In the genomic region with DNA sequence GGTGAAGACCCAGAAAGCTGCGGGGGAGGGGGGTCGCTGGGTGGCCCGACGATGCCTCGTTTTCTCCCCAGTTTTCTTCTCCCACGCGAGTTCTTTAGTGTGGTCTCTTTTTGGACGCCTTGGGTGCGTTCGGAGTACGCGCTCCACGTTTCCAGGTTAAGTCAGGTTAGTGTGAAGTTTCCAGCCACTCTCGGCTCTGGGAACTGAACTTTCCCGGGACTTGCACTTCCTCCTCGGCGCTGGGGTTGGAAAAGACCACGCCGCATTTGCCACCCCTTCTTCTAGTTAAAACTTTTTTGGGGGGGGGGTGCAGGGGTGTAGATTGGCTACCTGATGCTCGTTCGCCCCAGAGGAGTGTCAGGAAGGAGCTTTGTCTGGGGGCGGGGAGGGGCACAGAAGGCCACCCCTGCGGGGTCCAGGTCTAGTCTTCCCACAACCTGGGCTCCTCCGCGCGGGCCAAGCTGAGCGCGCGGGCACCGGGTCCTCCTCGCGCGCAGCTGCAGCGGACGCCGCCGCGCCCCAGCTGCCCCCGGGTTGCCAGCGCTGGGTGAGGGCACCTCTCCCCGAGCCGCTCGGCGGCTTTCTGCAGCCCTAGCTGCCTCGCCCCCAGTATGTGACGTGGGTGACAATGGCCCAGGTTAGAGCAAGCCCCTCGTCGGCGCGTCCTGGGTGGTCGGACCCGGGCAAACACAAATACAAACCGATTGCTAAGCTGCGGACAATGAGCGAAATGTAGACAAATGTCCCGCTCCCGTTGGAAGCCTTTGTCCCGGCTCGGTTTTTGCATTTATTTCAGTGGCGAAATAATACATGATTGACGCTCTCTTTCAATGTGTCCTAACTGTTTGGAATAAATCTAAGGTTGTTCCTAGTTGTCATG, we compare ENCODE assay signal across 14 cellular contexts. TPM values are rescaled to one million over a fixed set of nuclear protein-coding genes. Genes with fewer than 3 reads are reported as not detected.
DNase-seq lines count a peak whose midpoint lies in the region; ATAC-seq and TF ChIP-seq lines count a peak whose summit lies in the region.
"Had no signal": no experiment of that assay in that cellular context is flagged by ENCODE, and none has a peak within 500 bp of the region (broad histone marks: within the 10 kb centered on the region; RNA-seq: fewer than 3 reads in every experiment).

No MANE protein-coding gene starts in this region.

- H3K27me3 Mint-ChIP-seq in activated naive CD8-positive, alpha-beta T cell, result peaks cover 50% of the 10 kb centered on the region
- peaks cover 96% of the 10 kb centered on the region for H3K27me3 Mint-ChIP-seq in activated naive CD8-positive, alpha-beta T cell treated with anti-CD3 and anti-CD28 coated beads for 36 hours
- peaks cover 99% of the 10 kb centered on the region for H3K27me3 Mint-ChIP-seq in brain

- no peak overlapping the region for H3K4me3 Mint-ChIP-seq in activated naive CD8-positive, alpha-beta T cell
- H3K4me3 Mint-ChIP-seq in activated naive CD8-positive, alpha-beta T cell treated with anti-CD3 and anti-CD28 coated beads for 36 hours, result no peak overlapping the region
- peak overlapping the region in 3 of 5 experiments; percentile 15 to 56 (median 54) for H3K4me3 Mint-ChIP-seq in brain

- no peak overlapping the region for H4K5ac ChIP-seq in mesendoderm (ENCODE audit: low read length)

- no peak overlapping the region for H2BK5ac ChIP-seq in mesendoderm (ENCODE audit: low read length)

- H3K27ac Mint-ChIP-seq in activated naive CD8-positive, alpha-beta T cell, result peak overlapping the region; percentile 38
- no peak overlapping the region for H3K27ac Mint-ChIP-seq in activated naive CD8-positive, alpha-beta T cell treated with anti-CD3 and anti-CD28 coated beads for 36 hours
- no peak overlapping the region for H3K27ac Mint-ChIP-seq in brain
- H3K27ac Mint-ChIP-seq: immature natural killer cell had no signal

- no peak overlapping the region for H4K8ac ChIP-seq in mesendoderm (ENCODE audit: low read depth, low read length)

- no peak overlapping the region for H3K4ac ChIP-seq in mesendoderm (ENCODE audit: low read depth, low read length)

- no peak for TF ChIP-seq POLR2A in suprapubic skin (IDR thresholded peaks at IDR 0.05)

- H3K56ac ChIP-seq in mesendoderm (ENCODE audit: low read length), result no peak overlapping the region

- H2BK120ac ChIP-seq in mesendoderm (ENCODE audit: low read depth, low read length), result no peak overlapping the region

- no peak for TF ChIP-seq CTCF in brain (conservative IDR thresholded peaks at IDR 0.05)
- TF ChIP-seq CTCF in suprapubic skin (IDR thresholded peaks at IDR 0.05), result no peak

- peak overlapping the region; percentile 34 for H3K4me3 ChIP-seq in mesendoderm (ENCODE audit: low read length)
- H3K4me3 ChIP-seq in suprapubic skin, result peak overlapping the region; percentile 41
- H3K4me3 ChIP-seq: BLaER1 had no signal

- no peak overlapping the region for H3K23ac ChIP-seq in mesendoderm (ENCODE audit: low read length)

- TF ChIP-seq EP300 in suprapubic skin (IDR thresholded peaks at IDR 0.05), result no peak

- no CpG with 5 or more reads among the region's 61 CpGs for WGBS in mesendoderm (ENCODE audit: extremely low coverage, insufficient coverage, low lambda C conversion rate)
- 2% methylated on average over 34 of the region's 61 CpGs for WGBS in suprapubic skin

- H3K4me2 ChIP-seq in mesendoderm (ENCODE audit: low read length), result peak overlapping the region; percentile 71
- H3K4me2 ChIP-seq: BLaER1 had no signal

- no peaks in the 10 kb centered on the region for H3K79me1 ChIP-seq in mesendoderm (ENCODE audit: low read length)

- H3K27me3 ChIP-seq in mesendoderm (ENCODE audit: insufficient read depth, low read length, poor library complexity), result peaks cover 71% of the 10 kb centered on the region
- peaks cover 100% of the 10 kb centered on the region for H3K27me3 ChIP-seq in suprapubic skin

- H3K79me2 ChIP-seq in mesendoderm (ENCODE audit: control insufficient read depth, insufficient read depth, low read length), result no peaks in the 10 kb centered on the region
- H3K79me2 ChIP-seq: parathyroid adenoma had no signal

- H3K9me3 Mint-ChIP-seq in activated naive CD8-positive, alpha-beta T cell (ENCODE audit: low read depth), result no peaks in the 10 kb centered on the region
- no peaks in the 10 kb centered on the region for H3K9me3 Mint-ChIP-seq in activated naive CD8-positive, alpha-beta T cell treated with anti-CD3 and anti-CD28 coated beads for 36 hours
- H3K9me3 Mint-ChIP-seq in brain, result peaks cover 0 to 1% (median 0%) of the 10 kb centered on the region in 5 experiments

- no peaks in the 10 kb centered on the region for H3K36me3 ChIP-seq in mesendoderm (ENCODE audit: control insufficient read depth, insufficient read depth, low read length)
- H3K36me3 ChIP-seq in suprapubic skin, result no peaks in the 10 kb centered on the region
- H3K36me3 ChIP-seq: BLaER1 had no signal

- no peak overlapping the region for H3K27ac ChIP-seq in mesendoderm (ENCODE audit: low read depth, low read length)
- no peak overlapping the region for H3K27ac ChIP-seq in suprapubic skin
- H3K27ac ChIP-seq: BLaER1, parathyroid adenoma had no signal

- H2BK15ac ChIP-seq in mesendoderm (replicated peaks; ENCODE audit: low read depth), result no peak overlapping the region

- ATAC-seq in GM18868 (IDR thresholded peaks at IDR 0.05; ENCODE audit: unreplicated experiment), result no peak

- H3K18ac ChIP-seq in mesendoderm (ENCODE audit: low read length), result no peak overlapping the region

- H3K9ac ChIP-seq in mesendoderm (ENCODE audit: low read length), result no peak overlapping the region
- H3K9ac ChIP-seq: BLaER1, parathyroid adenoma had no signal

- H2AK5ac ChIP-seq in mesendoderm (ENCODE audit: low read length), result no peak overlapping the region

- H3K36me3 Mint-ChIP-seq in activated naive CD8-positive, alpha-beta T cell, result no peaks in the 10 kb centered on the region
- H3K36me3 Mint-ChIP-seq in activated naive CD8-positive, alpha-beta T cell treated with anti-CD3 and anti-CD28 coated beads for 36 hours, result no peaks in the 10 kb centered on the region
- H3K36me3 Mint-ChIP-seq in brain, result no peaks in the 10 kb centered on the region
- H3K36me3 Mint-ChIP-seq: immature natural killer cell had no signal

- no peak for DNase-seq in activated naive CD8-positive, alpha-beta T cell treated with anti-CD3 and anti-CD28 coated beads for 36 hours
- DNase-seq in mesendoderm (peak; percentile 72), suprapubic skin (ENCODE audit: low spot score in 2 of 2) (no peak), glomerular visceral epithelial cell (ENCODE audit: extremely low spot score) (no peak), dedifferentiated amniotic fluid mesenchymal stem cell (ENCODE audit: extremely low spot score) (no peak)
- DNase-seq: immature natural killer cell, NCI-H524 treated with DMSO at 0.1 percent for 48 hours, Right ventricle myocardium superior had no signal

- no peaks in the 10 kb centered on the region for H3K4me1 ChIP-seq in mesendoderm (ENCODE audit: control insufficient read depth, low read depth, low read length)
- peaks cover 57% of the 10 kb centered on the region for H3K4me1 ChIP-seq in suprapubic skin
- H3K4me1 ChIP-seq: BLaER1, parathyroid adenoma had no signal

- no peaks in the 10 kb centered on the region for H3K9me3 ChIP-seq in suprapubic skin

- H3K4me1 Mint-ChIP-seq in activated naive CD8-positive, alpha-beta T cell (ENCODE audit: low read depth), result peaks cover 43% of the 10 kb centered on the region
- peaks cover 26% of the 10 kb centered on the region for H3K4me1 Mint-ChIP-seq in activated naive CD8-positive, alpha-beta T cell treated with anti-CD3 and anti-CD28 coated beads for 36 hours
- H3K4me1 Mint-ChIP-seq in brain, result peaks cover 31% of the 10 kb centered on the region

RNA-seq across cellular contexts. Expression of gene NKX2-2, which starts 1.7 kb away (rescaled TPM):
- total RNA-seq in activated naive CD8-positive, alpha-beta T cell treated with anti-CD3 and anti-CD28 coated beads for 36 hours, result not detected
- 6.9 TPM for polyA plus RNA-seq in brain (ENCODE audit: insufficient read depth, low read depth, low replicate concordance)
- 0.03 TPM for polyA plus RNA-seq in mesendoderm (2013, experiment 1 of 2)
- polyA plus RNA-seq in mesendoderm (2013, experiment 2 of 2), result 0.03 TPM
- total RNA-seq in suprapubic skin, result not detected
- total RNA-seq: Right ventricle myocardium superior, subcutaneous adipose tissue had no signal
- polyA plus RNA-seq: immature natural killer cell had no signal

Comparison
In these comparisons a context has a peak if more than half of its experiments do, and no peak if none do; other contexts are left out.
1. H3K4me3 Mint-ChIP-seq: peak in brain (3 of 5); none in activated naive CD8-positive, alpha-beta T cell (single experiment) and activated naive CD8-positive, alpha-beta T cell treated with anti-CD3 and anti-CD28 coated beads for 36 hours (single experiment).